Comparison of ENCODE assay signal across 8 cellular contexts in the genomic region with DNA sequence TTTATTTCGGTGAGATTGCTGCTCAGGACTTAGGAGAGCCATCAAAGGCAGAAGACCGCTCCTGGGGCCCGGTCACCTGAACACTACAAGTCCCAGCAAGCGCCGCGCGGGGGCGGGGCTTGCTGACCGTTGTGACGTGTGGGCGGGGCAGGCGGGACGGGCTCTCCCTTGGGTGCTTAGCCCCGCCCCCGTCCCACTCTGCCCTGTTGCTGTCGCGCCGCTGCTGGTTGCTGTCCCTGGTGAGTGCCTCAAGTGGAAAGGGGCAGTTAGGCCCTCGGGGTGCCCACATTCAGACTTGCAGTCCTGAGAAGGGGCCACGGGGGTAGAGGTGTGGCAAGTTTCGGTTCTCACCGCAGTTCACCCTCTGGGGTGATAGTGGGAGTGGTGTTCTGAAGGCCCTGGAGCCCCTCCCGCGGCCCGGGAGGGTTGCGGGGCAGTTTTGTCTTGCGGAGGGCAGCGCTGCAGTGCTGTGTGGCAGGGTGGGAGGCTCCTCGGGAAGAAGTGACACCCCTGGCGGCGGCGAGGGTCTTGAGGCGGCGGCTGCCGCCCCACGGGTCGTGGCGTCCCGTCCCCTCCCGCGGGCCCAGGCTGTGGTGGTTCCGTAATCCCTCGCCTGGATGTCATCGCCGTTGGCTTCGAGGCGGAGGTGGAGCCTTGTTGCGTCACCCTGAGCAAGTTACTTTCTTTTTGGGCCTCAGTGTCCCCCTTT. TPM values are rescaled to one million over a fixed set of nuclear protein-coding genes. Genes with fewer than 3 reads are reported as not detected.
DNase-seq lines count a peak whose midpoint lies in the region; ATAC-seq, FAIRE-seq and TF ChIP-seq lines count a peak whose summit lies in the region.

A gene with protein sequence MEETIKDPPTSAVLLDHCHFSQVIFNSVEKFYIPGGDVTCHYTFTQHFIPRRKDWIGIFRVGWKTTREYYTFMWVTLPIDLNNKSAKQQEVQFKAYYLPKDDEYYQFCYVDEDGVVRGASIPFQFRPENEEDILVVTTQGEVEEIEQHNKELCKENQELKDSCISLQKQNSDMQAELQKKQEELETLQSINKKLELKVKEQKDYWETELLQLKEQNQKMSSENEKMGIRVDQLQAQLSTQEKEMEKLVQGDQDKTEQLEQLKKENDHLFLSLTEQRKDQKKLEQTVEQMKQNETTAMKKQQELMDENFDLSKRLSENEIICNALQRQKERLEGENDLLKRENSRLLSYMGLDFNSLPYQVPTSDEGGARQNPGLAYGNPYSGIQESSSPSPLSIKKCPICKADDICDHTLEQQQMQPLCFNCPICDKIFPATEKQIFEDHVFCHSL (plus strand): TSS at position 196 of the 709 bp plus-strand sequence. CDS start 10,673 bp downstream, outside the sequence.

- WGBS in HepG2 (ENCODE audit: low lambda C conversion rate): under 1% methylated on average over 41 of the region's 48 CpGs

- TF ChIP-seq CTCF in CD14-positive monocyte (IDR thresholded peaks at IDR 0.05) (no peak), HepG2 (CRISPR knock-in tag; IDR thresholded peaks at IDR 0.05) (peak; percentile 38; the same call in 1 of the 2 replicates)

- peaks cover 52% of the 10 kb centered on the region for H3K4me1 ChIP-seq in HepG2 (ENCODE audit: insufficient read depth, low read length)

- ATAC-seq in GM19372 (IDR thresholded peaks at IDR 0.05; ENCODE audit: low read depth, unreplicated experiment) (peak; percentile 90), HG03565 (IDR thresholded peaks at IDR 0.05; ENCODE audit: unreplicated experiment) (peak; percentile 68), HepG2 (peak; percentile 97)

- peaks cover 8 to 33% (median 18%) of the 10 kb centered on the region in 3 donors for H3K27me3 Mint-ChIP-seq in CD14-positive monocyte (ENCODE audit: low read depth in 3 of 3)

- POLR2A ChIA-PET in HepG2 (lab: Yijun Ruan, JAX): interaction anchor here (1.1 to 3.5 kb wide), 4 partner anchors 11 to 62 kb away, joined by 3 to 16 read pairs (median 6); a partner anchor contains a TSS

- CTCF ChIA-PET in HepG2 (lab: Yijun Ruan, JAX; ENCODE audit: low intra/inter-chr PET ratio, low total read pairs): no interaction called here

- H3K9me3 ChIP-seq in HepG2 (ENCODE audit: low read length): no peaks in the 10 kb centered on the region

- no peaks in the 10 kb centered on the region; a peak in 1 of 5 replicates for H3K27me3 ChIP-seq in HepG2 (ENCODE audit: control insufficient read depth in 1 of 2, insufficient read depth in 2 of 2, low read length in 2 of 2)

- TF ChIP-seq EP300 in HepG2 (IDR thresholded peaks at IDR 0.05; ENCODE audit: low read depth in 2 of 2, low read length in 2 of 2): 0 out of 4 replicates have a peak, but pooled peaks of 1 of the 2 experiments have one; percentile 13
- no peak for TF ChIP-seq EP300 in HepG2 (CRISPR knock-in tag; IDR thresholded peaks at IDR 0.05; ENCODE audit: borderline replicate concordance)

- H3K36me3 Mint-ChIP-seq in CD14-positive monocyte: peaks cover 26 to 30% of the 10 kb centered on the region in 2 donors

- peak within 1 kb of the TSS; percentile 79 for H3K4me2 ChIP-seq in HepG2 (ENCODE audit: low read depth, low read length)

- peak; percentile 93 for DNase-seq in CD14-positive monocyte (ENCODE audit: low spot score)
- peak; percentile 96 for DNase-seq in NCI-H774 (lab: John Stamatoyannopoulos, UW)
- peak; percentile 59 to 78 for DNase-seq in activated CD4-positive, alpha-beta T cell treated with anti-CD3 and anti-CD28 coated beads, Interleukin-2, amount 50 U/mL, for 24 hours (ENCODE audit: low read depth in 1 of 2, low spot score in 1 of 2)
- DNase-seq in dedifferentiated amniotic fluid mesenchymal stem cell (ENCODE audit: extremely low spot score): peak; percentile 90
- peak; percentile 95 for DNase-seq in HepG2 (ENCODE audit: low spot score)
- peak; percentile 86 for DNase-seq in stimulated activated CD4-positive, alpha-beta T cell treated with anti-CD3 and anti-CD28 coated beads, Interleukin-4, amount 100 ng/mL, for 1 hour

- in situ Hi-C loops in HepG2 (cut with HindIII; ENCODE audit: extremely low pct_ligation_motif_present, low pct_unique_long_range_greater_than_20kb): no loop called here

- H3K27ac ChIP-seq in HepG2 (ENCODE audit: extremely low read length, insufficient read depth, low read length): peak within 1 kb of the TSS; percentile 67

- H3K79me2 ChIP-seq in HepG2 (ENCODE audit: insufficient read depth, low read length): peaks cover 31% of the 10 kb centered on the region

- H3K4me3 ChIP-seq in HepG2 (replicated peaks in 1 of 3; ENCODE audit: insufficient read depth in 1 of 3, low read depth in 2 of 3, low read length in 3 of 3): peak within 1 kb of the TSS; percentile 81 to 99 (median 87)

- peaks cover 4% of the 10 kb centered on the region; the same call in 1 of the 2 replicates for H4K20me1 ChIP-seq in HepG2 (ENCODE audit: insufficient read depth, low read length)

- peaks cover 0 to 2% of the 10 kb centered on the region in 2 experiments; a peak in 1 of 5 replicates for H3K36me3 ChIP-seq in HepG2 (replicated peaks in 1 of 2; ENCODE audit: control insufficient read depth in 1 of 2, insufficient read depth in 2 of 2, low read length in 2 of 2)

- TF ChIP-seq RAD21 in HepG2 (CRISPR knock-in tag; IDR thresholded peaks at IDR 0.05): peak; percentile 35; the same call in 1 of the 2 replicates

- H3K9ac ChIP-seq in HepG2 (ENCODE audit: insufficient read depth, low read depth, low read length): peak within 1 kb of the TSS; percentile 89

- H3K27ac Mint-ChIP-seq in CD14-positive monocyte: peak within 1 kb of the TSS; percentile 99 to 100 (median 100)

- intact Hi-C loops in CD14-positive monocyte (cut with micrococcal nuclease) (loop anchor here in 1 of 2 donors (1.0 to 5.0 kb wide), 3 partner anchors 10 to 76 kb away; a partner anchor contains a TSS), HepG2 (cut with micrococcal nuclease; ENCODE audit: unreplicated experiment) (loop anchor here (1.0 to 2.0 kb wide), 2 partner anchors 14 to 40 kb away; a partner anchor contains a TSS)

- TSS peak; percentile 83 for BruUV-seq in HepG2 (replicated peaks; lab: Mats Ljungman, UMichigan)

- TF ChIP-seq POLR2A in HepG2 (IDR thresholded peaks at IDR 0.05; ENCODE audit: insufficient read depth in 1 of 2, low read depth in 2 of 2, low read length in 2 of 2): peak; percentile 70 to 93

- H3K4me1 Mint-ChIP-seq in CD14-positive monocyte: peaks cover 28% of the 10 kb centered on the region

- peak within 1 kb of the TSS; percentile 94 to 98 for H3K4me3 Mint-ChIP-seq in CD14-positive monocyte

- FAIRE-seq in HepG2 (lab: Jason Lieb, UNC): peak; percentile 67

- no peak within 1 kb of the TSS for H2AFZ ChIP-seq in HepG2 (ENCODE audit: low read length)

- no peaks in the 10 kb centered on the region for H3K9me3 Mint-ChIP-seq in CD14-positive monocyte

TF ChIP-seq in HepG2, 621 proteins besides CTCF, POLR2A, EP300 and RAD21 (continues in another document):
- TF ChIP-seq ELF1 (CRISPR knock-in tag; IDR thresholded peaks at IDR 0.05) (no peak; the same call in 1 of the 2 replicates), ZNF790 (CRISPR knock-in tag; IDR thresholded peaks at IDR 0.05; ENCODE audit: borderline replicate concordance) (no peak; the same call in 1 of the 2 replicates), ZFP36L1 (CRISPR knock-in tag; IDR thresholded peaks at IDR 0.05) (peak; percentile 95), ADNP (CRISPR knock-in tag; IDR thresholded peaks at IDR 0.05) (no peak)
- TF ChIP-seq, protein P1, sequence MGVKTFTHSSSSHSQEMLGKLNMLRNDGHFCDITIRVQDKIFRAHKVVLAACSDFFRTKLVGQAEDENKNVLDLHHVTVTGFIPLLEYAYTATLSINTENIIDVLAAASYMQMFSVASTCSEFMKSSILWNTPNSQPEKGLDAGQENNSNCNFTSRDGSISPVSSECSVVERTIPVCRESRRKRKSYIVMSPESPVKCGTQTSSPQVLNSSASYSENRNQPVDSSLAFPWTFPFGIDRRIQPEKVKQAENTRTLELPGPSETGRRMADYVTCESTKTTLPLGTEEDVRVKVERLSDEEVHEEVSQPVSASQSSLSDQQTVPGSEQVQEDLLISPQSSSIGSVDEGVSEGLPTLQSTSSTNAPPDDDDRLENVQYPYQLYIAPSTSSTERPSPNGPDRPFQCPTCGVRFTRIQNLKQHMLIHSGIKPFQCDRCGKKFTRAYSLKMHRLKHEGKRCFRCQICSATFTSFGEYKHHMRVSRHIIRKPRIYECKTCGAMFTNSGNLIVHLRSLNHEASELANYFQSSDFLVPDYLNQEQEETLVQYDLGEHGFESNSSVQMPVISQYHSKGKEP (CRISPR knock-in tag; IDR thresholded peaks at IDR 0.05): no peak

RNA-seq across cellular contexts. Expression of the gene that starts here (rescaled TPM):
- 100 to 1,000 TPM; 214 to 280 TPM for polyA plus RNA-seq in CD14-positive monocyte
- total RNA-seq in HepG2 (2016; rRNA removed; fragmentation: Illumina TruSeq; extraction: Trizol): 72.9 and 112 TPM in 2 replicates
- 21.1 and 22.6 TPM in 2 replicates for total RNA-seq in HepG2 (2016; cell fraction: cytosol; rRNA removed; fragmentation: Illumina TruSeq; extraction: Trizol; ENCODE audit: low read depth)
- total RNA-seq in HepG2 (2016; cell fraction: insoluble cytoplasmic fraction; rRNA removed; fragmentation: Illumina TruSeq; extraction: Trizol): 71.0 and 100 TPM in 2 replicates
- total RNA-seq in HepG2 (2016; cell fraction: membrane; rRNA removed; fragmentation: Illumina TruSeq; extraction: Trizol): 38.8 and 53.3 TPM in 2 replicates
- total RNA-seq in HepG2 (2016; cell fraction: nucleus; rRNA removed; fragmentation: Illumina TruSeq; extraction: Trizol): 38.1 and 38.5 TPM in 2 replicates
- polyA plus RNA-seq in HepG2 (2011; rRNA removed): 109 and 111 TPM in 2 replicates
- 33.3 and 42.4 TPM in 2 replicates for polyA plus RNA-seq in HepG2 (2011; cell fraction: cytosol; rRNA removed)
- 39.4 and 47.3 TPM in 2 replicates for polyA plus RNA-seq in HepG2 (2011; cell fraction: nucleus; rRNA removed)
- 114 and 117 TPM in 2 replicates for polyA plus RNA-seq in HepG2 (2012)
- 17.4 and 17.6 TPM in 2 replicates for polyA plus RNA-seq in HepG2 (2016; cell fraction: cytosol; fragmentation: Illumina TruSeq; extraction: Trizol; ENCODE audit: low read depth)
- polyA plus RNA-seq in HepG2 (2016; cell fraction: insoluble cytoplasmic fraction; fragmentation: Illumina TruSeq; extraction: Trizol; ENCODE audit: low read depth): 96.0 and 107 TPM in 2 replicates
- polyA plus RNA-seq in HepG2 (2016; cell fraction: membrane; fragmentation: Illumina TruSeq; extraction: Trizol; ENCODE audit: low read depth): 19.3 and 24.7 TPM in 2 replicates
- 44.4 and 49.5 TPM in 2 replicates for polyA plus RNA-seq in HepG2 (2016; cell fraction: nucleus; fragmentation: Illumina TruSeq; extraction: Trizol; ENCODE audit: insufficient read depth, low read depth)
- 62.7 and 120 TPM in 2 replicates for polyA minus RNA-seq in HepG2 (2011; rRNA and poly(A)+ RNA removed; ENCODE audit: low replicate concordance)
- polyA minus RNA-seq in HepG2 (2011; cell fraction: cytosol; rRNA and poly(A)+ RNA removed): 46.2 and 66.1 TPM in 2 replicates
- 65.1 and 99.0 TPM in 2 replicates for polyA minus RNA-seq in HepG2 (2011; cell fraction: nucleus; rRNA and poly(A)+ RNA removed)

Comparison
In these comparisons a context has a peak if more than half of its experiments do, and no peak if none do; other contexts are left out.
1. Peak in every context shown above with its lines: DNase-seq, ATAC-seq, H3K4me3 ChIP-seq and H3K27ac ChIP-seq.